8 cellular contexts compared by ENCODE assay signal in genomic region chrX:30822068-30822671, GRCh38.
A peak's percentile ranks its signal among the peaks of the same experiment; 100 is the strongest.
DNase-seq lines count a peak whose midpoint lies in the region; ATAC-seq and TF ChIP-seq lines count a peak whose summit lies in the region.

No MANE protein-coding gene starts in this region.

- TF ChIP-seq CTCF in fibroblast of mammary gland (conservative IDR thresholded peaks at IDR 0.05; ENCODE audit: control insufficient read depth, insufficient read depth, low read depth, low read length): no peak
- TF ChIP-seq CTCF in CD4-positive, alpha-beta T cell (IDR thresholded peaks at IDR 0.05): no peak

- H3K27ac ChIP-seq in CD4-positive, alpha-beta T cell (ENCODE audit: low read depth, low read length): no peak overlapping the region

- H3K27me3 Mint-ChIP-seq in CD4-positive, alpha-beta T cell: no peaks in the 10 kb centered on the region

- intact Hi-C loops in CD4-positive, alpha-beta T cell (cut with DNase I, micrococcal nuclease): no loop called here

- POLR2A ChIA-PET in CD4-positive, alpha-beta T cell (lab: Charles Lee): no interaction called here

- ATAC-seq in GM18498 (IDR thresholded peaks at IDR 0.05; ENCODE audit: unreplicated experiment) (peak; percentile 90), GM21737 (IDR thresholded peaks at IDR 0.05; ENCODE audit: unreplicated experiment) (peak; percentile 76)
- no peak for ATAC-seq in CD4-positive, alpha-beta T cell (ENCODE audit: poor library complexity)

- H3K36me3 Mint-ChIP-seq in CD4-positive, alpha-beta T cell (ENCODE audit: low read depth): no peaks in the 10 kb centered on the region

- DNase-seq in LHCN-M2 (ENCODE audit: low read depth) (peak; percentile 1), fibroblast of mammary gland (ENCODE audit: low read depth) (peak; percentile 10), GF-D8 (lab: John Stamatoyannopoulos, UW) (no peak), putamen (ENCODE audit: low spot score) (no peak)
- DNase-seq in CD4-positive, alpha-beta T cell: no peak
- DNase-seq in stimulated activated CD4-positive, alpha-beta T cell treated with anti-CD3 and anti-CD28 coated beads, Interleukin-4, amount 100 ng/mL, for 24 hours: no peak

- no peaks in the 10 kb centered on the region for H3K27me3 ChIP-seq in CD4-positive, alpha-beta T cell (ENCODE audit: control insufficient read depth, insufficient read depth, low read length)

- CTCF ChIA-PET in CD4-positive, alpha-beta T cell (lab: Charles Lee): interaction anchor here (1.3 kb wide), 1 partner anchor 8 kb away, joined by 3 read pairs; no protein-coding TSS in a partner anchor

- H3K4me3 ChIP-seq in fibroblast of mammary gland (ENCODE audit: control insufficient read depth, low read depth, low read length): no peak overlapping the region

- no peaks in the 10 kb centered on the region for H3K9me3 ChIP-seq in CD4-positive, alpha-beta T cell (ENCODE audit: control insufficient read depth, low read length)

- H3K4me3 Mint-ChIP-seq in CD4-positive, alpha-beta T cell: no peak overlapping the region

- no peaks in the 10 kb centered on the region for H3K9me3 Mint-ChIP-seq in CD4-positive, alpha-beta T cell

- H3K27ac Mint-ChIP-seq in CD4-positive, alpha-beta T cell: no peak overlapping the region

- H3K4me1 Mint-ChIP-seq in CD4-positive, alpha-beta T cell (ENCODE audit: low read depth): peaks cover 26% of the 10 kb centered on the region

Comparison
In these comparisons a context has a peak if more than half of its experiments do, and no peak if none do; other contexts are left out.
1. DNase-seq: peak in LHCN-M2 (single experiment) and fibroblast of mammary gland (single experiment); none in GF-D8 (single experiment), CD4-positive, alpha-beta T cell (0 of 10), putamen (single experiment) and stimulated activated CD4-positive, alpha-beta T cell treated with anti-CD3 and anti-CD28 coated beads, Interleukin-4, amount 100 ng/mL, for 24 hours (single experiment).